In genomic region chr7:158463317-158463716, GRCh38 we compare ENCODE assay signal across 2 cellular contexts.
TF ChIP-seq lines count a peak whose summit lies in the region.

No MANE protein-coding gene starts in this region.

TF ChIP-seq in HEK293, 187 proteins besides CTCF, POLR2A, EP300 and RAD21 (continued from another document):
- TF ChIP-seq, protein P1, sequence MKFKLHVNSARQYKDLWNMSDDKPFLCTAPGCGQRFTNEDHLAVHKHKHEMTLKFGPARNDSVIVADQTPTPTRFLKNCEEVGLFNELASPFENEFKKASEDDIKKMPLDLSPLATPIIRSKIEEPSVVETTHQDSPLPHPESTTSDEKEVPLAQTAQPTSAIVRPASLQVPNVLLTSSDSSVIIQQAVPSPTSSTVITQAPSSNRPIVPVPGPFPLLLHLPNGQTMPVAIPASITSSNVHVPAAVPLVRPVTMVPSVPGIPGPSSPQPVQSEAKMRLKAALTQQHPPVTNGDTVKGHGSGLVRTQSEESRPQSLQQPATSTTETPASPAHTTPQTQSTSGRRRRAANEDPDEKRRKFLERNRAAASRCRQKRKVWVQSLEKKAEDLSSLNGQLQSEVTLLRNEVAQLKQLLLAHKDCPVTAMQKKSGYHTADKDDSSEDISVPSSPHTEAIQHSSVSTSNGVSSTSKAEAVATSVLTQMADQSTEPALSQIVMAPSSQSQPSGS (tag by site-specific recombination; IDR thresholded peaks at IDR 0.05; ENCODE audit: low read depth): peak; percentile 82
- TF ChIP-seq ZNF280C (tag by site-specific recombination; IDR thresholded peaks at IDR 0.05): peak; percentile 31; the same call in 1 of the 2 replicates
- TF ChIP-seq ZNF311 (tag by site-specific recombination; IDR thresholded peaks at IDR 0.05; ENCODE audit: borderline replicate concordance): no peak
- TF ChIP-seq, protein P2, sequence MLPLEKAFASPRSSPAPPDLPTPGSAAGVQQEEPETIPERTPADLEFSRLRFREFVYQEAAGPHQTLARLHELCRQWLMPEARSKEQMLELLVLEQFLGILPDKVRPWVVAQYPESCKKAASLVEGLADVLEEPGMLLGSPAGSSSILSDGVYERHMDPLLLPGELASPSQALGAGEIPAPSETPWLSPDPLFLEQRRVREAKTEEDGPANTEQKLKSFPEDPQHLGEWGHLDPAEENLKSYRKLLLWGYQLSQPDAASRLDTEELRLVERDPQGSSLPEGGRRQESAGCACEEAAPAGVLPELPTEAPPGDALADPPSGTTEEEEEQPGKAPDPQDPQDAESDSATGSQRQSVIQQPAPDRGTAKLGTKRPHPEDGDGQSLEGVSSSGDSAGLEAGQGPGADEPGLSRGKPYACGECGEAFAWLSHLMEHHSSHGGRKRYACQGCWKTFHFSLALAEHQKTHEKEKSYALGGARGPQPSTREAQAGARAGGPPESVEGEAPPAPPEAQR (tag by site-specific recombination; IDR thresholded peaks at IDR 0.05): no peak
- peak; percentile 90; the same call in 1 of the 2 replicates for TF ChIP-seq ZNF658 (tag by site-specific recombination; IDR thresholded peaks at IDR 0.05)
- no peak for TF ChIP-seq OSR2 (tag by site-specific recombination; IDR thresholded peaks at IDR 0.05)
- TF ChIP-seq ZNF776 (tag by site-specific recombination; IDR thresholded peaks at IDR 0.05; ENCODE audit: borderline replicate concordance): 0 out of 2 replicates have a peak, but pooled peaks have one; percentile 43
- TF ChIP-seq ZNF513 (tag by site-specific recombination; IDR thresholded peaks at IDR 0.05): peak; percentile 92
- peak; percentile 52; the same call in 1 of the 2 replicates for TF ChIP-seq ZBTB21 (tag by site-specific recombination; IDR thresholded peaks at IDR 0.05)
- TF ChIP-seq, protein P3, sequence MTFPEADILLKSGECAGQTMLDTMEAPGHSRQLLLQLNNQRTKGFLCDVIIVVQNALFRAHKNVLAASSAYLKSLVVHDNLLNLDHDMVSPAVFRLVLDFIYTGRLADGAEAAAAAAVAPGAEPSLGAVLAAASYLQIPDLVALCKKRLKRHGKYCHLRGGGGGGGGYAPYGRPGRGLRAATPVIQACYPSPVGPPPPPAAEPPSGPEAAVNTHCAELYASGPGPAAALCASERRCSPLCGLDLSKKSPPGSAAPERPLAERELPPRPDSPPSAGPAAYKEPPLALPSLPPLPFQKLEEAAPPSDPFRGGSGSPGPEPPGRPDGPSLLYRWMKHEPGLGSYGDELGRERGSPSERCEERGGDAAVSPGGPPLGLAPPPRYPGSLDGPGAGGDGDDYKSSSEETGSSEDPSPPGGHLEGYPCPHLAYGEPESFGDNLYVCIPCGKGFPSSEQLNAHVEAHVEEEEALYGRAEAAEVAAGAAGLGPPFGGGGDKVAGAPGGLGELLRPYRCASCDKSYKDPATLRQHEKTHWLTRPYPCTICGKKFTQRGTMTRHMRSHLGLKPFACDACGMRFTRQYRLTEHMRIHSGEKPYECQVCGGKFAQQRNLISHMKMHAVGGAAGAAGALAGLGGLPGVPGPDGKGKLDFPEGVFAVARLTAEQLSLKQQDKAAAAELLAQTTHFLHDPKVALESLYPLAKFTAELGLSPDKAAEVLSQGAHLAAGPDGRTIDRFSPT (tag by site-specific recombination; IDR thresholded peaks at IDR 0.05): peak; percentile 28; the same call in 1 of the 2 replicates
- TF ChIP-seq GLI4 (tag by site-specific recombination; IDR thresholded peaks at IDR 0.05): peak; percentile 73; the same call in 1 of the 2 replicates
- peak; percentile 51; the same call in 1 of the 2 replicates for TF ChIP-seq ZNF114 (tag by site-specific recombination; IDR thresholded peaks at IDR 0.05)

TF ChIP-seq in H1, 55 proteins besides CTCF, POLR2A, EP300 and RAD21 (continued from another document):
- TF ChIP-seq ZNF274 (IDR thresholded peaks at IDR 0.05; ENCODE audit: borderline replicate concordance, extremely low read depth, low read length) (no peak), GTF2F1 (IDR thresholded peaks at IDR 0.05; ENCODE audit: borderline replicate concordance, low read depth, low read length) (no peak), MAX (IDR thresholded peaks at IDR 0.05) (no peak), PHF8 (conservative IDR thresholded peaks at IDR 0.05; ENCODE audit: low read depth, low read length) (no peak), BRCA1 (IDR thresholded peaks at IDR 0.05; ENCODE audit: low read depth, low read length) (no peak), HDAC6 (IDR thresholded peaks at IDR 0.05; ENCODE audit: low read depth, low read length) (no peak), RFX5 (IDR thresholded peaks at IDR 0.05; ENCODE audit: borderline replicate concordance, low read depth, low read length) (no peak), RXRA (IDR thresholded peaks at IDR 0.05; ENCODE audit: insufficient read depth, low read depth, low read length) (no peak), SP2 (IDR thresholded peaks at IDR 0.05; ENCODE audit: low read length) (no peak), ATF3 (IDR thresholded peaks at IDR 0.05; ENCODE audit: insufficient read depth, low read depth, low read length) (no peak), CBX8 (IDR thresholded peaks at IDR 0.05; ENCODE audit: borderline replicate concordance, low read depth, low read length) (no peak), SAP30 (IDR thresholded peaks at IDR 0.05; ENCODE audit: insufficient read depth, insufficient replicate concordance, low read length) (no peak), SIX5 (IDR thresholded peaks at IDR 0.05; ENCODE audit: low read depth, low read length) (no peak)
